Comparison of ENCODE assay signal across 9 cellular contexts in the genomic region with DNA sequence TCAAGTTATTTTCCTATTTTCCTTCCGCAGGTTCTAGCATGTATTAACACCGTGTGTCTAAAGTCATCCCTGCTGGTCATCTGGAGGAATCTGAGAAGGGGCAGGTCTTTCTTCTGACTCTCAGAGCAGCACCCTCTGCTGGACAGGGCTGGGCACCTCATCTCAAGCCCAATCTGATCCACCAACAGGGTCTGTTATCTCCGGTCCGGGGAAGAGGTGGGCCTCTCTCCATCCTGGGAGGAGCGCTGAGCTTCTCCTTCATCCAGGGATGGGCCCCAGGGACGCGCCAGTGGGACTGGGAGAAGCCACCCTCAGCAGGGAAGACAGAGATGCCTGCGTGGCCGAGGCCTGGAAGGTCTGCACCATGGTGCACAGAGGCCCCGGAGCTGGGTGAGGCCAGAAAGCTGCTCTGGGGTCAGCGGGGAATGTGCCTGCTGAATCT. TPM values are rescaled to one million over a fixed set of nuclear protein-coding genes. Genes with fewer than 3 reads are reported as not detected.
DNase-seq lines count a peak whose midpoint lies in the region; ATAC-seq, FAIRE-seq and TF ChIP-seq lines count a peak whose summit lies in the region.
"Had no signal": no experiment of that assay in that cellular context is flagged by ENCODE, and none has a peak within 500 bp of the region (broad histone marks: within the 10 kb centered on the region; RNA-seq: fewer than 3 reads in every experiment).

No MANE protein-coding gene starts in this region.

- H3K36me3 ChIP-seq in kidney (ENCODE audit: control insufficient read depth in 1 of 2, insufficient read depth in 2 of 2, low read length in 2 of 2), result no peaks in the 10 kb centered on the region
- H3K36me3 ChIP-seq: neutrophil had no signal

- H3K4me1 Mint-ChIP-seq in CD14-positive monocyte, result no peaks in the 10 kb centered on the region

- ATAC-seq in GM21717 (IDR thresholded peaks at IDR 0.05; ENCODE audit: unreplicated experiment), result no peak

- H3K9me3 ChIP-seq in kidney (ENCODE audit: control insufficient read depth in 1 of 2, low read length in 2 of 2), result no peaks in the 10 kb centered on the region
- H3K9me3 ChIP-seq: neutrophil had no signal

- H3K27ac Mint-ChIP-seq in CD14-positive monocyte, result no peak overlapping the region

- H3K9me3 Mint-ChIP-seq in CD14-positive monocyte, result peaks cover 0 to 19% (median 4%) of the 10 kb centered on the region in 7 donors

- H3K4me3 ChIP-seq in cardiac fibroblast (replicated peaks in 1 of 2; ENCODE audit: low read depth in 2 of 2, low read length in 2 of 2) (no peak overlapping the region), kidney (ENCODE audit: low read length in 2 of 2) (no peak overlapping the region)

- intact Hi-C loops in CD14-positive monocyte (cut with micrococcal nuclease), result loop anchor here in 1 of 2 donors (10.0 kb wide), 2 partner anchors 77 to 317 kb away; a partner anchor contains a TSS
- intact Hi-C loops in kidney (cut with DNase I), result no loop called here

- DNase-seq in CD14-positive monocyte (ENCODE audit: low spot score) (peak; percentile 53), HPDE6-E6E7 (ENCODE audit: extremely low spot score) (peak; percentile 78), UCSD-AML1 (lab: John Stamatoyannopoulos, UW; ENCODE audit: unreplicated experiment) (peak; percentile 42), cardiac fibroblast (ENCODE audit: low read depth in 2 of 2) (peak; percentile 60 to 78), kidney (peak; percentile 81), RCC 7860 (ENCODE audit: low spot score) (no peak)
- peak in 2 of 3 experiments; percentile 12 to 28 for DNase-seq in stimulated activated CD4-positive, alpha-beta T cell treated with anti-CD3 and anti-CD28 coated beads, TNF-alpha, amount 100 ng/mL, for 24 hours (ENCODE audit: low read depth in 3 of 3)

- H3K4me3 Mint-ChIP-seq in CD14-positive monocyte, result no peak overlapping the region

- no peak for FAIRE-seq in kidney (lab: Jason Lieb, UNC)
- FAIRE-seq in RCC 7860 (lab: Jason Lieb, UNC), result no peak

- H3K4me1 ChIP-seq in kidney (ENCODE audit: control insufficient read depth in 1 of 2, insufficient read depth in 1 of 2, low read depth in 1 of 2, low read length in 2 of 2), result peaks cover 0 to 2% of the 10 kb centered on the region in 2 donors

- TF ChIP-seq CTCF in CD14-positive monocyte (IDR thresholded peaks at IDR 0.05) (peak; percentile 76), cardiac fibroblast (IDR thresholded peaks at IDR 0.05; ENCODE audit: low read depth, low read length) (peak; percentile 85), kidney (IDR thresholded peaks at IDR 0.05; ENCODE audit: borderline replicate concordance, extremely low read depth, insufficient read depth) (peak; percentile 55)

- H3K27ac ChIP-seq in kidney (ENCODE audit: low read depth in 2 of 2, low read length in 2 of 2), result no peak overlapping the region
- H3K27ac ChIP-seq: neutrophil had no signal

- H3K36me3 Mint-ChIP-seq in CD14-positive monocyte, result no peaks in the 10 kb centered on the region

- H3K9ac ChIP-seq in kidney (ENCODE audit: low read length in 2 of 2), result no peak overlapping the region

- H3K27me3 Mint-ChIP-seq in CD14-positive monocyte (ENCODE audit: low read depth in 3 of 3), result peaks cover 0 to 6% (median 4%) of the 10 kb centered on the region in 3 donors

RNA-seq across cellular contexts. Expression of a gene that starts 26.0 kb away (rescaled TPM):
- polyA plus RNA-seq in CD14-positive monocyte (1 to 10 TPM; 6.6 to 9.5 TPM), kidney (ENCODE audit: insufficient read depth, low read depth, low replicate concordance) (6.5 TPM)
- total RNA-seq in kidney, result 22.3 TPM

RNA-seq across cellular contexts. Expression of a gene that starts 44.4 kb away (rescaled TPM):
- polyA plus RNA-seq in CD14-positive monocyte, result 1 to 10 TPM in 1 of 2 donors, under 1 TPM in 1; 0.61 to 1.9 TPM
- 5.1 TPM for total RNA-seq in kidney
- 1.2 TPM for polyA plus RNA-seq in kidney (ENCODE audit: insufficient read depth, low read depth, low replicate concordance)
